In genomic region chr10:79253704-79254103, GRCh38 we compare ENCODE assay signal across 18 cellular contexts.
A peak's percentile ranks its signal among the peaks of the same experiment; 100 is the strongest.
DNase-seq lines count a peak whose midpoint lies in the region; ATAC-seq, FAIRE-seq and TF ChIP-seq lines count a peak whose summit lies in the region.
"Had no signal": no experiment of that assay in that cellular context is flagged by ENCODE, and none has a peak within 500 bp of the region (broad histone marks: within the 10 kb centered on the region; RNA-seq: fewer than 3 reads in every experiment).

No MANE protein-coding gene starts in this region.

- no peaks in the 10 kb centered on the region for H3K27me3 Mint-ChIP-seq in endodermal cell (ENCODE audit: insufficient read depth)
- no peaks in the 10 kb centered on the region for H3K27me3 Mint-ChIP-seq in stimulated activated memory B cell treated with anti-CD40 and anti-IgM and Interleukin-4, amounts not matched to agents 10 μg/mL and 1 μg/mL and 100 μg/mL, for 72 hours

- H3K9me2 ChIP-seq in MM.1S (replicated peaks; ENCODE audit: insufficient read depth, low read length): no peaks in the 10 kb centered on the region

- no peak for TF ChIP-seq EP300 in upper lobe of left lung (IDR thresholded peaks at IDR 0.05)

- H3F3A ChIP-seq in MM.1S (ENCODE audit: insufficient read depth, low read length): peaks cover 55% of the 10 kb centered on the region

- H3K79me2 ChIP-seq in MM.1S (ENCODE audit: low read length): peaks cover 92% of the 10 kb centered on the region

- DNase-seq in GM12891 (ENCODE audit: insufficient read length, low spot score): no peak
- no peak for DNase-seq in MM.1S
- DNase-seq in endodermal cell: no peak
- DNase-seq in epidermal melanocyte (ENCODE audit: insufficient read length, low spot score): no peak
- DNase-seq in upper lobe of left lung: no peak
- DNase-seq in NCI-H1417 treated with DMSO at 0.1 percent for 48 hours (lab: John Stamatoyannopoulos, UW): no peak
- DNase-seq: Calu3; CD8-positive, alpha-beta T cell; H9; NCI-H1105; NCI-H1694; NCI-H2081 treated with DMSO at 0.1 percent for 48 hours; NCI-H446 treated with DMSO at 0.1 percent for 48 hours; OCI-M1; SHP77 had no signal

- no peak for ATAC-seq in stimulated activated memory B cell treated with anti-CD40 and anti-IgM and Interleukin-4, amounts not matched to agents 10 μg/mL and 1 μg/mL and 100 μg/mL, for 72 hours
- ATAC-seq in upper lobe of left lung (ENCODE audit: low FRiP score in 2 of 2): no peak
- ATAC-seq: A549; CD8-positive, alpha-beta T cell had no signal

- peak overlapping the region; percentile 96 for H3K27ac ChIP-seq in MM.1S (ENCODE audit: low read length)
- no peak overlapping the region for H3K27ac ChIP-seq in endodermal cell (ENCODE audit: low read depth, low read length)
- peak overlapping the region in 1 of 4 donors; percentile 8 for H3K27ac ChIP-seq in upper lobe of left lung
- H3K27ac ChIP-seq: A549 had no signal

- H3K27ac Mint-ChIP-seq in endodermal cell: peak overlapping the region; percentile 60
- peak overlapping the region; percentile 97 for H3K27ac Mint-ChIP-seq in stimulated activated memory B cell treated with anti-CD40 and anti-IgM and Interleukin-4, amounts not matched to agents 10 μg/mL and 1 μg/mL and 100 μg/mL, for 72 hours
- H3K27ac Mint-ChIP-seq: CD8-positive, alpha-beta T cell; H9 had no signal

- H3K4me1 Mint-ChIP-seq in endodermal cell: peaks cover 16% of the 10 kb centered on the region
- peaks cover 100% of the 10 kb centered on the region for H3K4me1 Mint-ChIP-seq in stimulated activated memory B cell treated with anti-CD40 and anti-IgM and Interleukin-4, amounts not matched to agents 10 μg/mL and 1 μg/mL and 100 μg/mL, for 72 hours

- H3K36me3 Mint-ChIP-seq in endodermal cell (ENCODE audit: low read depth): peaks cover 19% of the 10 kb centered on the region
- peaks cover 48% of the 10 kb centered on the region for H3K36me3 Mint-ChIP-seq in stimulated activated memory B cell treated with anti-CD40 and anti-IgM and Interleukin-4, amounts not matched to agents 10 μg/mL and 1 μg/mL and 100 μg/mL, for 72 hours
- H3K36me3 Mint-ChIP-seq: CD8-positive, alpha-beta T cell had no signal

- peak overlapping the region; percentile 91 for H3K4me2 ChIP-seq in MM.1S (ENCODE audit: low read depth, low read length)
- H3K4me2 ChIP-seq: A549 had no signal

- H3K27me3 ChIP-seq in MM.1S (replicated peaks; ENCODE audit: insufficient read depth, low read length) (no peaks in the 10 kb centered on the region), endodermal cell (ENCODE audit: control insufficient read depth, insufficient read depth, low read length, poor library complexity, severe bottlenecking) (no peaks in the 10 kb centered on the region), upper lobe of left lung (no peaks in the 10 kb centered on the region)
- H3K27me3 ChIP-seq: BLaER1 treated with 17β-estradiol and CSF1 and Interleukin-3, amounts not matched to agents 10 nM and 100 nM had no signal

- H3K36me3 ChIP-seq in MM.1S (replicated peaks; ENCODE audit: insufficient read depth, low read length) (no peaks in the 10 kb centered on the region), endodermal cell (ENCODE audit: control insufficient read depth, insufficient read depth, low read length) (peaks cover 7% of the 10 kb centered on the region), upper lobe of left lung (peaks cover 0 to 14% (median 3%) of the 10 kb centered on the region in 4 donors)

- H3K9ac ChIP-seq in MM.1S (ENCODE audit: low read length) (peak overlapping the region; percentile 45; the same call in 1 of the 2 replicates), endodermal cell (ENCODE audit: extremely low read depth, low read length, poor library complexity, severe bottlenecking) (no peak overlapping the region)

- 96 to 100% methylated on average over 1 to 3 of the region's 3 CpGs for WGBS in endodermal cell (ENCODE audit: insufficient coverage in 1 of 2, insufficient read length in 1 of 2), 2 experiments
- WGBS in upper lobe of left lung, 2 donors: 88 to 89% methylated on average over 2 to 3 of the region's 3 CpGs

- no peaks in the 10 kb centered on the region for H3K9me3 Mint-ChIP-seq in endodermal cell
- no peaks in the 10 kb centered on the region for H3K9me3 Mint-ChIP-seq in stimulated activated memory B cell treated with anti-CD40 and anti-IgM and Interleukin-4, amounts not matched to agents 10 μg/mL and 1 μg/mL and 100 μg/mL, for 72 hours
- H3K9me3 Mint-ChIP-seq: CD8-positive, alpha-beta T cell; H9 had no signal

- H3K4me3 Mint-ChIP-seq in endodermal cell: no peak overlapping the region
- H3K4me3 Mint-ChIP-seq in stimulated activated memory B cell treated with anti-CD40 and anti-IgM and Interleukin-4, amounts not matched to agents 10 μg/mL and 1 μg/mL and 100 μg/mL, for 72 hours: peak overlapping the region; percentile 56
- H3K4me3 Mint-ChIP-seq: CD8-positive, alpha-beta T cell; H9 had no signal

- peak; percentile 79 for FAIRE-seq in GM12891 (lab: Jason Lieb, UNC)
- FAIRE-seq: A549 had no signal

- H2AFZ ChIP-seq in MM.1S (ENCODE audit: low read length): no peak overlapping the region

- H3K9me3 ChIP-seq in MM.1S (replicated peaks; ENCODE audit: insufficient read depth, low read length): no peaks in the 10 kb centered on the region
- no peaks in the 10 kb centered on the region for H3K9me3 ChIP-seq in endodermal cell (ENCODE audit: control insufficient read depth, low read length)
- H3K9me3 ChIP-seq in upper lobe of left lung: no peaks in the 10 kb centered on the region
- H3K9me3 ChIP-seq: A549; BLaER1 treated with 17β-estradiol and CSF1 and Interleukin-3, amounts not matched to agents 10 nM and 100 nM had no signal

- TF ChIP-seq POLR2A in GM12891 (IDR thresholded peaks at IDR 0.05; ENCODE audit: low read depth, low read length) (no peak), upper lobe of left lung (IDR thresholded peaks at IDR 0.05) (no peak)

- no peaks in the 10 kb centered on the region for H4K20me1 ChIP-seq in MM.1S (ENCODE audit: insufficient read depth, low read length)

- H3K4me1 ChIP-seq in MM.1S (ENCODE audit: low read length) (peaks cover 97% of the 10 kb centered on the region), endodermal cell (ENCODE audit: control insufficient read depth, insufficient read depth, low read length) (peaks cover 2% of the 10 kb centered on the region), upper lobe of left lung (peaks cover 41 to 67% (median 49%) of the 10 kb centered on the region in 4 donors)
- H3K4me1 ChIP-seq: A549 had no signal

- TF ChIP-seq CTCF in MM.1S (IDR thresholded peaks at IDR 0.05; ENCODE audit: low read length) (no peak), endodermal cell (conservative IDR thresholded peaks at IDR 0.05) (no peak), upper lobe of left lung (IDR thresholded peaks at IDR 0.05) (no peak)

- 0 out of 2 replicates have a peak overlapping the region, but pooled peaks have one; percentile 12 for H3K4me3 ChIP-seq in MM.1S (ENCODE audit: low read length)
- H3K4me3 ChIP-seq in endodermal cell (ENCODE audit: low read length): no peak overlapping the region
- H3K4me3 ChIP-seq in upper lobe of left lung: no peak overlapping the region
- H3K4me3 ChIP-seq: A549; BLaER1 treated with 17β-estradiol and CSF1 and Interleukin-3, amounts not matched to agents 10 nM and 100 nM had no signal

TF ChIP-seq in GM12891, 5 proteins besides CTCF, POLR2A, EP300 and RAD21:
- TF ChIP-seq PAX5 (IDR thresholded peaks at IDR 0.05; ENCODE audit: insufficient read depth, low read length, severe bottlenecking): no peak
- no peak for TF ChIP-seq SPI1 (IDR thresholded peaks at IDR 0.05; ENCODE audit: low read depth, low read length)
- TF ChIP-seq POU2F2 (IDR thresholded peaks at IDR 0.05; ENCODE audit: low read depth, low read length): no peak
